ENCODE assay signal across 15 cellular contexts in genomic region chr7:105643857-105644256, GRCh38.
"Had no signal": no experiment of that assay in that cellular context is flagged by ENCODE, and none has a peak within 500 bp of the region (broad histone marks: within the 10 kb centered on the region; RNA-seq: fewer than 3 reads in every experiment).

No MANE protein-coding gene starts in this region.

- H3K9me3 ChIP-seq: body of pancreas, mucosa of descending colon, testis, upper lobe of right lung had no signal

- H3K4me3 Mint-ChIP-seq: activated CD8-positive, alpha-beta T cell treated with anti-CD3 and anti-CD28 coated beads, Interleukin-2, amount 10 ng/mL, durations not matched to agents 7 days and 5 days; activated naive CD4-positive, alpha-beta T cell treated with anti-CD3 and anti-CD28 coated beads for 36 hours; naive thymus-derived CD8-positive, alpha-beta T cell; stimulated activated naive CD8-positive, alpha-beta T cell treated with anti-CD3 and anti-CD28 coated beads, Interleukin-15, amount 100 ng/mL, for 72 hours had no signal

- H3K27me3 Mint-ChIP-seq: naive thymus-derived CD8-positive, alpha-beta T cell; stimulated activated naive CD8-positive, alpha-beta T cell treated with anti-CD3 and anti-CD28 coated beads, Interleukin-15, amount 100 ng/mL, for 72 hours had no signal

- ATAC-seq: activated CD8-positive, alpha-beta T cell treated with anti-CD3 and anti-CD28 coated beads, Interleukin-2, amount 10 ng/mL, durations not matched to agents 7 days and 5 days; body of pancreas; left colon; mucosa of descending colon; naive thymus-derived CD8-positive, alpha-beta T cell; stimulated activated naive CD8-positive, alpha-beta T cell treated with anti-CD3 and anti-CD28 coated beads, Interleukin-15, amount 100 ng/mL, for 72 hours; upper lobe of right lung had no signal

- DNase-seq: activated CD4-positive, alpha-beta T cell treated with anti-CD3 and anti-CD28 coated beads for 4 hours; activated CD8-positive, alpha-beta T cell treated with anti-CD3 and anti-CD28 coated beads, Interleukin-2, amount 10 ng/mL, durations not matched to agents 7 days and 5 days; activated naive CD4-positive, alpha-beta T cell treated with anti-CD3 and anti-CD28 coated beads for 36 hours; body of pancreas; cerebellar nuclear complex; dermis blood vessel endothelial cell; left colon; mucosa of descending colon; naive thymus-derived CD8-positive, alpha-beta T cell; stimulated activated CD4-positive, alpha-beta T cell treated with anti-CD3 and anti-CD28 coated beads, Interleukin-4, amount 100 ng/mL, for 1 hour; stimulated activated naive CD8-positive, alpha-beta T cell treated with anti-CD3 and anti-CD28 coated beads, Interleukin-15, amount 100 ng/mL, for 72 hours; upper lobe of right lung had no signal

- H3K4me3 ChIP-seq: body of pancreas, lung, mucosa of descending colon, testis, upper lobe of right lung had no signal

- H3K27ac ChIP-seq: body of pancreas, testis, upper lobe of right lung, VCaP had no signal

- H3K27ac Mint-ChIP-seq: activated CD8-positive, alpha-beta T cell treated with anti-CD3 and anti-CD28 coated beads, Interleukin-2, amount 10 ng/mL, durations not matched to agents 7 days and 5 days; activated naive CD4-positive, alpha-beta T cell treated with anti-CD3 and anti-CD28 coated beads for 36 hours; stimulated activated naive CD8-positive, alpha-beta T cell treated with anti-CD3 and anti-CD28 coated beads, Interleukin-15, amount 100 ng/mL, for 72 hours had no signal

- H3K27me3 ChIP-seq: body of pancreas, testis, upper lobe of right lung had no signal

- H3K9me3 Mint-ChIP-seq: activated naive CD4-positive, alpha-beta T cell treated with anti-CD3 and anti-CD28 coated beads for 36 hours; naive thymus-derived CD8-positive, alpha-beta T cell; stimulated activated naive CD8-positive, alpha-beta T cell treated with anti-CD3 and anti-CD28 coated beads, Interleukin-15, amount 100 ng/mL, for 72 hours had no signal
